In genomic region chr16:24978370-24978914, GRCh38 we compare ENCODE assay signal across 11 cellular contexts. TPM values are rescaled to one million over a fixed set of nuclear protein-coding genes. Genes with fewer than 3 reads are reported as not detected.
DNase-seq lines count a peak whose midpoint lies in the region; ATAC-seq, FAIRE-seq and TF ChIP-seq lines count a peak whose summit lies in the region.
"Had no signal": no experiment of that assay in that cellular context is flagged by ENCODE, and none has a peak within 500 bp of the region (broad histone marks: within the 10 kb centered on the region; RNA-seq: fewer than 3 reads in every experiment).

No MANE protein-coding gene starts in this region.

- H3K27me3 Mint-ChIP-seq in astrocyte (ENCODE audit: low read depth, unreplicated experiment) (no peaks in the 10 kb centered on the region), naive B cell (no peaks in the 10 kb centered on the region)
- H3K27me3 Mint-ChIP-seq in activated T-helper 2 cell treated with anti-CD3 and anti-CD28 coated beads, Interferon-gamma antibody, Interleukin-2, Interleukin-4, amounts not matched to agents 10 μg/mL and 5 μg/mL and 100 μg/mL, durations not matched to agents 14 hours and 24 hours and 36 hours (ENCODE audit: low read depth): no peaks in the 10 kb centered on the region

- H3K79me2 ChIP-seq in astrocyte (ENCODE audit: insufficient read depth, low read length): peaks cover 67% of the 10 kb centered on the region

- no peak overlapping the region for H3K4me3 ChIP-seq in BLaER1 treated with 17β-estradiol and CSF1 and Interleukin-3, amounts not matched to agents 10 nM and 100 nM
- H3K4me3 ChIP-seq in astrocyte (ENCODE audit: insufficient read depth, low read depth, low read length): no peak overlapping the region

- FAIRE-seq in astrocyte (lab: Jason Lieb, UNC): no peak

- no peak overlapping the region for H3K27ac ChIP-seq in BLaER1 treated with 17β-estradiol and CSF1 and Interleukin-3, amounts not matched to agents 10 nM and 100 nM
- peak overlapping the region; percentile 61 for H3K27ac ChIP-seq in astrocyte (ENCODE audit: low read depth, low read length)

- no peak for TF ChIP-seq CTCF in astrocyte (IDR thresholded peaks at IDR 0.05; ENCODE audit: insufficient read depth, low read depth, low read length)

- ATAC-seq in HG02642 (IDR thresholded peaks at IDR 0.05; ENCODE audit: poor library complexity, unreplicated experiment): peak; percentile 23
- ATAC-seq in naive B cell (ENCODE audit: low read depth in 2 of 2): peak; percentile 56 to 57
- no peak for ATAC-seq in GM21367 (IDR thresholded peaks at IDR 0.05; ENCODE audit: unreplicated experiment)
- ATAC-seq in HG03095 (IDR thresholded peaks at IDR 0.05; ENCODE audit: unreplicated experiment): no peak
- ATAC-seq: CD8-positive, alpha-beta T cell had no signal

- H3K27me3 ChIP-seq in BLaER1 treated with 17β-estradiol and CSF1 and Interleukin-3, amounts not matched to agents 10 nM and 100 nM: no peaks in the 10 kb centered on the region
- no peaks in the 10 kb centered on the region for H3K27me3 ChIP-seq in astrocyte (ENCODE audit: insufficient read depth, low read length)

- H3K4me3 Mint-ChIP-seq in astrocyte (ENCODE audit: unreplicated experiment) (no peak overlapping the region), naive B cell (peak overlapping the region; percentile 21 to 82 (median 72))
- H3K4me3 Mint-ChIP-seq in activated T-helper 2 cell treated with anti-CD3 and anti-CD28 coated beads, Interferon-gamma antibody, Interleukin-2, Interleukin-4, amounts not matched to agents 10 μg/mL and 5 μg/mL and 100 μg/mL, durations not matched to agents 14 hours and 24 hours and 36 hours (ENCODE audit: low read depth): no peak overlapping the region
- H3K4me3 Mint-ChIP-seq: CD8-positive, alpha-beta T cell had no signal

- H2AFZ ChIP-seq in astrocyte (ENCODE audit: low read depth, low read length): no peak overlapping the region

- H3K9me3 Mint-ChIP-seq in astrocyte (ENCODE audit: unreplicated experiment) (no peaks in the 10 kb centered on the region), naive B cell (peaks cover 0 to 2% (median 0%) of the 10 kb centered on the region in 7 donors)
- H3K9me3 Mint-ChIP-seq in activated T-helper 2 cell treated with anti-CD3 and anti-CD28 coated beads, Interferon-gamma antibody, Interleukin-2, Interleukin-4, amounts not matched to agents 10 μg/mL and 5 μg/mL and 100 μg/mL, durations not matched to agents 14 hours and 24 hours and 36 hours: peaks cover 15% of the 10 kb centered on the region
- H3K9me3 Mint-ChIP-seq: CD8-positive, alpha-beta T cell had no signal

- H3K4me1 Mint-ChIP-seq in astrocyte (ENCODE audit: low read depth, unreplicated experiment) (peaks cover 47% of the 10 kb centered on the region), naive B cell (peaks cover 67 to 96% (median 88%) of the 10 kb centered on the region in 3 donors)
- H3K4me1 Mint-ChIP-seq in activated T-helper 2 cell treated with anti-CD3 and anti-CD28 coated beads, Interferon-gamma antibody, Interleukin-2, Interleukin-4, amounts not matched to agents 10 μg/mL and 5 μg/mL and 100 μg/mL, durations not matched to agents 14 hours and 24 hours and 36 hours (ENCODE audit: low read depth): peaks cover 33% of the 10 kb centered on the region

- H3K4me1 ChIP-seq in BLaER1 treated with 17β-estradiol and CSF1 and Interleukin-3, amounts not matched to agents 10 nM and 100 nM: peaks cover 57 to 82% (median 70%) of the 10 kb centered on the region in 10 experiments
- peaks cover 31% of the 10 kb centered on the region for H3K4me1 ChIP-seq in astrocyte (ENCODE audit: insufficient read depth, low read length)

- DNase-seq in astrocyte (ENCODE audit: low read depth) (no peak), naive B cell (peak; percentile 40), mucosa of gallbladder (ENCODE audit: low spot score) (no peak)
- no peak for DNase-seq in activated T-helper 2 cell treated with anti-CD3 and anti-CD28 coated beads, Interferon-gamma antibody, Interleukin-2, Interleukin-4, amounts not matched to agents 10 μg/mL and 5 μg/mL and 100 μg/mL, durations not matched to agents 14 hours and 24 hours and 36 hours (ENCODE audit: low spot score)
- DNase-seq: activated CD4-positive, CD25-positive, alpha-beta regulatory T cell treated with anti-CD3 and anti-CD28 coated beads, Interleukin-2, amount 50 U/mL, for 72 hours; CD8-positive, alpha-beta T cell; Kasumi-1 had no signal

- H3K9me3 ChIP-seq in BLaER1 treated with 17β-estradiol and CSF1 and Interleukin-3, amounts not matched to agents 10 nM and 100 nM (replicated peaks in 1 of 11): peaks cover 0 to 18% (median 9%) of the 10 kb centered on the region in 11 experiments; a peak in 9 of 22 replicates
- no peaks in the 10 kb centered on the region for H3K9me3 ChIP-seq in astrocyte (ENCODE audit: insufficient read depth, low read depth, low read length)

- peak overlapping the region in 2 of 11 experiments; percentile 1 to 26; a peak in 3 of 22 replicates for H3K9ac ChIP-seq in BLaER1 treated with 17β-estradiol and CSF1 and Interleukin-3, amounts not matched to agents 10 nM and 100 nM
- H3K9ac ChIP-seq in astrocyte (ENCODE audit: low read length): peak overlapping the region; percentile 51

- H4K20me1 ChIP-seq in BLaER1 treated with 17β-estradiol and CSF1 and Interleukin-3, amounts not matched to agents 10 nM and 100 nM: peaks cover 68 to 94% (median 87%) of the 10 kb centered on the region in 11 experiments
- no peaks in the 10 kb centered on the region for H4K20me1 ChIP-seq in astrocyte (ENCODE audit: insufficient read depth, low read length)

- H3K4me2 ChIP-seq in BLaER1 treated with 17β-estradiol and CSF1 and Interleukin-3, amounts not matched to agents 10 nM and 100 nM: peak overlapping the region; percentile 46 to 82 (median 65)
- H3K4me2 ChIP-seq in astrocyte (ENCODE audit: low read length): peak overlapping the region; percentile 75

- intact Hi-C loops in activated T-helper 2 cell treated with anti-CD3 and anti-CD28 coated beads, Interferon-gamma antibody, Interleukin-2, Interleukin-4, amounts not matched to agents 10 μg/mL and 5 μg/mL and 100 μg/mL, durations not matched to agents 14 hours and 24 hours and 36 hours (cut with micrococcal nuclease): no loop called here

- peaks cover 40 to 64% (median 54%) of the 10 kb centered on the region in 11 experiments for H3K36me3 ChIP-seq in BLaER1 treated with 17β-estradiol and CSF1 and Interleukin-3, amounts not matched to agents 10 nM and 100 nM
- H3K36me3 ChIP-seq in astrocyte (ENCODE audit: insufficient read depth, low read length): peaks cover 8% of the 10 kb centered on the region

- H3K27ac Mint-ChIP-seq in astrocyte (ENCODE audit: unreplicated experiment): peak overlapping the region; percentile 88
- H3K27ac Mint-ChIP-seq in naive B cell: peak overlapping the region; percentile 13 to 98 (median 92)
- H3K27ac Mint-ChIP-seq in activated T-helper 2 cell treated with anti-CD3 and anti-CD28 coated beads, Interferon-gamma antibody, Interleukin-2, Interleukin-4, amounts not matched to agents 10 μg/mL and 5 μg/mL and 100 μg/mL, durations not matched to agents 14 hours and 24 hours and 36 hours: no peak overlapping the region

- H3K36me3 Mint-ChIP-seq in astrocyte (ENCODE audit: low read depth, unreplicated experiment): peaks cover 21% of the 10 kb centered on the region
- peaks cover 14 to 22% of the 10 kb centered on the region in 2 donors for H3K36me3 Mint-ChIP-seq in naive B cell
- peaks cover 42% of the 10 kb centered on the region for H3K36me3 Mint-ChIP-seq in activated T-helper 2 cell treated with anti-CD3 and anti-CD28 coated beads, Interferon-gamma antibody, Interleukin-2, Interleukin-4, amounts not matched to agents 10 μg/mL and 5 μg/mL and 100 μg/mL, durations not matched to agents 14 hours and 24 hours and 36 hours (ENCODE audit: low read depth)

RNA-seq across cellular contexts. Expression of gene ARHGAP17, which starts 36.7 kb away (rescaled TPM):
- 71.2 and 75.2 TPM in 2 replicates for total RNA-seq in astrocyte
- polyA plus RNA-seq in naive B cell (ENCODE audit: low read depth in 6 of 6): 100 to 1,000 TPM in 4 of 6 donors, 10 to 100 TPM in 2; 90.5 to 200 (median 115) TPM
- total RNA-seq in activated T-helper 2 cell treated with anti-CD3 and anti-CD28 coated beads, Interferon-gamma antibody, Interleukin-2, Interleukin-4, amounts not matched to agents 10 μg/mL and 5 μg/mL and 100 μg/mL, durations not matched to agents 14 hours and 24 hours and 36 hours: 75.4 and 84.4 TPM in 2 replicates
- total RNA-seq in mucosa of gallbladder: 72.9 TPM

Comparison
In these comparisons a context has a peak if more than half of its experiments do, and no peak if none do; other contexts are left out.
1. ATAC-seq: peak in HG02642 (single experiment) and naive B cell (2 of 2); none in GM21367 (single experiment) and HG03095 (single experiment).
2. H3K4me3 Mint-ChIP-seq: peak in naive B cell (8 of 8); none in astrocyte (single experiment) and activated T-helper 2 cell treated with anti-CD3 and anti-CD28 coated beads, Interferon-gamma antibody, Interleukin-2, Interleukin-4, amounts not matched to agents 10 μg/mL and 5 μg/mL and 100 μg/mL, durations not matched to agents 14 hours and 24 hours and 36 hours (single experiment).